In genomic region chr9:37486616-37487544, GRCh38 we compare ENCODE assay signal across 8 cellular contexts. TPM values are rescaled to one million over a fixed set of nuclear protein-coding genes. Genes with fewer than 3 reads are reported as not detected.
DNase-seq lines count a peak whose midpoint lies in the region; ATAC-seq and TF ChIP-seq lines count a peak whose summit lies in the region.

No MANE protein-coding gene starts in this region.

- H3K9me3 ChIP-seq in ES-I3 (ENCODE audit: control insufficient read depth, insufficient read depth, low read length) (no peaks in the 10 kb centered on the region), subcutaneous abdominal adipose tissue (ENCODE audit: control insufficient read depth in 5 of 5, low read length in 5 of 5) (no peaks in the 10 kb centered on the region)

- ATAC-seq in left colon: peak; percentile 14
- ATAC-seq in HG03457 (IDR thresholded peaks at IDR 0.05; ENCODE audit: unreplicated experiment): no peak

- H3K4me3 ChIP-seq in cardiac fibroblast (replicated peaks in 1 of 2; ENCODE audit: low read depth in 2 of 2, low read length in 2 of 2) (peak overlapping the region; percentile 81 to 85), subcutaneous abdominal adipose tissue (ENCODE audit: low read depth in 1 of 5, low read length in 5 of 5) (peak overlapping the region; percentile 67 to 92 (median 82))

- peaks cover 0 to under 1% (median 0%) of the 10 kb centered on the region in 5 donors for H3K27me3 ChIP-seq in subcutaneous abdominal adipose tissue (ENCODE audit: control insufficient read depth in 5 of 5, insufficient read depth in 4 of 5, low read length in 5 of 5)

- H3K4me1 ChIP-seq in ES-I3 (ENCODE audit: insufficient read depth, low read length): peaks cover 4% of the 10 kb centered on the region; the same call in 1 of the 2 replicates
- H3K4me1 ChIP-seq in subcutaneous abdominal adipose tissue (ENCODE audit: control insufficient read depth in 5 of 5, insufficient read depth in 5 of 5, low read length in 5 of 5): peaks cover 2 to 34% (median 32%) of the 10 kb centered on the region in 5 donors

- peak overlapping the region; percentile 93 for H3K27ac ChIP-seq in subcutaneous abdominal adipose tissue (ENCODE audit: low read depth, low read length)

- peaks cover 5% of the 10 kb centered on the region; the same call in 1 of the 2 replicates for H3K36me3 ChIP-seq in ES-I3 (ENCODE audit: insufficient read depth, low read length)
- peaks cover 9 to 19% (median 15%) of the 10 kb centered on the region in 5 donors for H3K36me3 ChIP-seq in subcutaneous abdominal adipose tissue (ENCODE audit: control insufficient read depth in 5 of 5, insufficient read depth in 5 of 5, low read length in 5 of 5)

- no peak for TF ChIP-seq CTCF in cardiac fibroblast (IDR thresholded peaks at IDR 0.05; ENCODE audit: low read depth, low read length)

- intact Hi-C loops in left colon (cut with DNase I, micrococcal nuclease): loop anchor here in 1 of 2 donors (10.0 kb wide), 1 partner anchor 88 kb away; the partner anchor contains the start of gene FBXO10

- POLR2A ChIA-PET in HEK293T (lab: Yijun Ruan, JAX): interaction anchor here (0.9 to 3.2 kb wide), 8 partner anchors 8 to 105 kb away, joined by 3 to 27 read pairs (median 5); partner anchors contain the start of genes TOMM5 and ZBTB5

- CTCF ChIA-PET in HEK293T (lab: Yijun Ruan, JAX): no interaction called here

- H3K9ac ChIP-seq in ES-I3 (ENCODE audit: low read depth, low read length): peak overlapping the region; percentile 70
- peak overlapping the region; percentile 92 to 96 (median 94) for H3K9ac ChIP-seq in subcutaneous abdominal adipose tissue (ENCODE audit: low read length in 5 of 5)

- DNase-seq in NCI-H226 (peak; percentile 82), cardiac fibroblast (ENCODE audit: low read depth in 2 of 2) (peak; percentile 94 to 96), left colon (peak in 1 of 2 donors; percentile 42), HEK293T (ENCODE audit: extremely low spot score) (no peak), DMS79 treated with DMSO at 0.1 percent for 48 hours (lab: John Stamatoyannopoulos, UW) (no peak)

TF ChIP-seq in HEK293T, 16 proteins besides CTCF, POLR2A, EP300 and RAD21:
- TF ChIP-seq TARDBP (IDR thresholded peaks at IDR 0.05) (no peak), FOXA1 (IDR thresholded peaks at IDR 0.05) (no peak), FOXK2 (IDR thresholded peaks at IDR 0.05) (no peak), SUZ12 (IDR thresholded peaks at IDR 0.05) (no peak), SP1 (IDR thresholded peaks at IDR 0.05) (no peak), PKNOX1 (IDR thresholded peaks at IDR 0.05) (no peak), LEF1 (IDR thresholded peaks at IDR 0.05; ENCODE audit: borderline replicate concordance) (no peak), BHLHE40 (IDR thresholded peaks at IDR 0.05; ENCODE audit: borderline replicate concordance) (no peak), HDGF (IDR thresholded peaks at IDR 0.05; ENCODE audit: borderline replicate concordance) (no peak), L3MBTL2 (conservative IDR thresholded peaks at IDR 0.05) (no peak), ELF4 (IDR thresholded peaks at IDR 0.05) (no peak), FOXM1 (IDR thresholded peaks at IDR 0.05; ENCODE audit: borderline replicate concordance) (no peak), NFRKB (IDR thresholded peaks at IDR 0.05) (no peak), ARNT (IDR thresholded peaks at IDR 0.05) (no peak), CTBP1 (IDR thresholded peaks at IDR 0.05; ENCODE audit: borderline replicate concordance) (no peak), ZNF384 (IDR thresholded peaks at IDR 0.05) (no peak)
TF ChIP-seq in HEK293T: peak in this region for 0.

RNA-seq across cellular contexts. Expression of gene POLR1E, which starts 1.1 kb away (rescaled TPM):
- total RNA-seq in left colon: 10 to 100 TPM in 1 of 2 donors, 1 to 10 TPM in 1; 8.5 to 11.4 TPM

RNA-seq across cellular contexts. Expression of gene ZBTB5, which starts 21.6 kb away (rescaled TPM):
- 1 to 10 TPM; 8.7 to 10.0 TPM for total RNA-seq in left colon

Comparison
In these comparisons a context has a peak if more than half of its experiments do, and no peak if none do; other contexts are left out.
1. DNase-seq: peak in NCI-H226 (single experiment) and cardiac fibroblast (2 of 2); none in HEK293T (single experiment) and DMS79 treated with DMSO at 0.1 percent for 48 hours (single experiment).